Comparison of ENCODE assay signal across 19 cellular contexts in the genomic region with DNA sequence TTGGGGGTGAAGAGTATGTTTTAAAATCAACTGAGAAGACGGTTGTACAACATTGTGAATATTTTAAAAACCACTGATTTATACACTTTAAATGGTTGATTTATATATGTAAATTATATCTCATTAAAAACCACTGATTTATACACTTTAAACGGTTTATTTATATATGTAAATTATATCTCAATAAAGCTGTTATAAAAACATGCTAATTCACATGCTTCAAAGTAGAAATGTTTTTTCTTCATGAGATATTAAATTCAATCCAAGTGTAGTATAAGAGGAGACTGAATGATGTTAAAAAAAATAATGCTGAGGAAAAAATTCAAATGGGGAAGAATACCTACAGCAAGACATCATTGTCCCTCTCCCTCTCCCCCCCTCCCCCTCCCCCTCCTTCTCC.
"Had no signal": no experiment of that assay in that cellular context is flagged by ENCODE, and none has a peak within 500 bp of the region (broad histone marks: within the 10 kb centered on the region; RNA-seq: fewer than 3 reads in every experiment).

No MANE protein-coding gene starts in this region.

- H3K9me3 ChIP-seq: MG63, SJSA1 had no signal

- H3K27ac ChIP-seq: SJSA1, SK-N-MC had no signal

- H3K4me3 ChIP-seq: MG63, SJSA1, SK-N-MC had no signal

- H3K4me1 ChIP-seq: SJSA1 had no signal

- H3K27me3 ChIP-seq: MG63, SJSA1 had no signal

- DNase-seq: KBM-7, MG63, NCI-H1092, NCI-H1105 treated with DMSO at 0.1 percent for 48 hours, NCI-H1417 treated with DMSO at 0.1 percent for 48 hours, NCI-H146, NCI-H1694 treated with DMSO at 0.1 percent for 48 hours, NCI-H1930, NCI-H2081, NCI-H2107, NCI-H2227 treated with DMSO at 0.1 percent for 48 hours, NCI-H524, NCI-H526 treated with DMSO at 0.1 percent for 48 hours, NCI-H748 treated with DMSO at 0.1 percent for 48 hours, Right ventricle myocardium superior, RPMI8226, SIG-M5 had no signal
